ENCODE assay signal across 9 cellular contexts in genomic region chr22:25060522-25061071, GRCh38.
DNase-seq lines count a peak whose midpoint lies in the region; ATAC-seq lines count a peak whose summit lies in the region.
"Had no signal": no experiment of that assay in that cellular context is flagged by ENCODE, and none has a peak within 500 bp of the region (broad histone marks: within the 10 kb centered on the region; RNA-seq: fewer than 3 reads in every experiment).

No MANE protein-coding gene starts in this region.

- no peaks in the 10 kb centered on the region for H3K36me3 Mint-ChIP-seq in activated CD4-positive, alpha-beta T cell treated with anti-CD3 and anti-CD28 coated beads for 36 hours (ENCODE audit: low read depth)
- no peaks in the 10 kb centered on the region for H3K36me3 Mint-ChIP-seq in activated CD4-positive, alpha-beta memory T cell treated with anti-CD3 and anti-CD28 coated beads for 36 hours

- H3K27ac Mint-ChIP-seq in activated CD4-positive, alpha-beta T cell treated with anti-CD3 and anti-CD28 coated beads for 36 hours, result peak overlapping the region; percentile 90
- H3K27ac Mint-ChIP-seq in activated CD4-positive, alpha-beta memory T cell treated with anti-CD3 and anti-CD28 coated beads for 36 hours, result peak overlapping the region; percentile 78

- POLR2A ChIA-PET in activated CD4-positive, alpha-beta T cell treated with anti-CD3 and anti-CD28 coated beads for 36 hours (lab: Charles Lee), result interaction anchor here (1.0 kb wide), 3 partner anchors 16 to 25 kb away, joined by 3 to 6 read pairs (median 4); no protein-coding TSS in a partner anchor
- POLR2A ChIA-PET in activated CD4-positive, alpha-beta memory T cell treated with anti-CD3 and anti-CD28 coated beads for 36 hours (lab: Charles Lee), result interaction anchor here (1.3 to 2.3 kb wide), 2 partner anchors 8 to 52 kb away, joined by 3 to 9 read pairs; no protein-coding TSS in a partner anchor

- no peaks in the 10 kb centered on the region for H3K27me3 Mint-ChIP-seq in activated CD4-positive, alpha-beta T cell treated with anti-CD3 and anti-CD28 coated beads for 36 hours
- H3K27me3 Mint-ChIP-seq in activated CD4-positive, alpha-beta memory T cell treated with anti-CD3 and anti-CD28 coated beads for 36 hours, result peaks cover 3% of the 10 kb centered on the region

- no peaks in the 10 kb centered on the region for H3K9me3 Mint-ChIP-seq in activated CD4-positive, alpha-beta T cell treated with anti-CD3 and anti-CD28 coated beads for 36 hours (ENCODE audit: low read depth)
- H3K9me3 Mint-ChIP-seq in activated CD4-positive, alpha-beta memory T cell treated with anti-CD3 and anti-CD28 coated beads for 36 hours, result no peaks in the 10 kb centered on the region

- intact Hi-C loops in activated CD4-positive, alpha-beta T cell treated with anti-CD3 and anti-CD28 coated beads for 36 hours (cut with DNase I, micrococcal nuclease), result loop anchor here (1.0 to 2.0 kb wide), 7 partner anchors 8 to 506 kb away; partner anchors contain the start of genes GUCD1 (in 1 of the 2) and SNRPD3 (in 1 of the 2)
- intact Hi-C loops in activated CD4-positive, alpha-beta memory T cell treated with anti-CD3 and anti-CD28 coated beads for 36 hours (cut with micrococcal nuclease), result loop anchor here (1.0 to 5.0 kb wide), 4 partner anchors 8 to 677 kb away; no protein-coding TSS in a partner anchor

- DNase-seq in activated CD4-positive, alpha-beta T cell treated with anti-CD3 and anti-CD28 coated beads for 36 hours, result peak; percentile 79
- DNase-seq in activated CD4-positive, alpha-beta T cell treated with anti-CD3 and anti-CD28 coated beads for 1 hour, result no peak
- peak; percentile 80 for DNase-seq in activated CD4-positive, alpha-beta memory T cell treated with anti-CD3 and anti-CD28 coated beads for 36 hours
- no peak for DNase-seq in epithelial cell of prostate (ENCODE audit: low read depth, low spot score)
- DNase-seq in stimulated activated naive CD4-positive, alpha-beta T cell treated with Interleukin-2 at 50 U/mL for 16 hours (lab: John Stamatoyannopoulos, UW), result peak; percentile 41
- no peak for DNase-seq in T1000 (lab: John Stamatoyannopoulos, UW)
- DNase-seq in NCI-H1417 (lab: John Stamatoyannopoulos, UW), result no peak
- DNase-seq: ACHN had no signal

- ATAC-seq in activated CD4-positive, alpha-beta T cell treated with anti-CD3 and anti-CD28 coated beads for 36 hours, result peak; percentile 82
- no peak for ATAC-seq in GM21737 (IDR thresholded peaks at IDR 0.05; ENCODE audit: unreplicated experiment)

- peak overlapping the region; percentile 56 for H3K27ac ChIP-seq in epithelial cell of prostate

- CTCF ChIA-PET in activated CD4-positive, alpha-beta T cell treated with anti-CD3 and anti-CD28 coated beads for 36 hours (lab: Charles Lee), result interaction anchor here (0.5 to 2.3 kb wide), 15 partner anchors 8 to 135 kb away, joined by 3 to 14 read pairs (median 4); no protein-coding TSS in a partner anchor
- CTCF ChIA-PET in activated CD4-positive, alpha-beta memory T cell treated with anti-CD3 and anti-CD28 coated beads for 36 hours (lab: Charles Lee), result interaction anchor here (0.6 to 5.9 kb wide), 15 partner anchors 9 to 259 kb away, joined by 3 to 48 read pairs (median 6); partner anchors contain the start of gene KIAA1671

- peaks cover 67% of the 10 kb centered on the region for H3K4me1 Mint-ChIP-seq in activated CD4-positive, alpha-beta T cell treated with anti-CD3 and anti-CD28 coated beads for 36 hours
- H3K4me1 Mint-ChIP-seq in activated CD4-positive, alpha-beta memory T cell treated with anti-CD3 and anti-CD28 coated beads for 36 hours (ENCODE audit: low read depth), result peaks cover 50% of the 10 kb centered on the region

- H3K4me3 Mint-ChIP-seq in activated CD4-positive, alpha-beta T cell treated with anti-CD3 and anti-CD28 coated beads for 36 hours, result peak overlapping the region; percentile 41
- H3K4me3 Mint-ChIP-seq in activated CD4-positive, alpha-beta memory T cell treated with anti-CD3 and anti-CD28 coated beads for 36 hours, result no peak overlapping the region

Comparison
In these comparisons a context has a peak if more than half of its experiments do, and no peak if none do; other contexts are left out.
1. DNase-seq: peak in activated CD4-positive, alpha-beta T cell treated with anti-CD3 and anti-CD28 coated beads for 36 hours (single experiment), activated CD4-positive, alpha-beta memory T cell treated with anti-CD3 and anti-CD28 coated beads for 36 hours (single experiment) and stimulated activated naive CD4-positive, alpha-beta T cell treated with Interleukin-2 at 50 U/mL for 16 hours (single experiment); none in activated CD4-positive, alpha-beta T cell treated with anti-CD3 and anti-CD28 coated beads for 1 hour (single experiment), epithelial cell of prostate (single experiment), T1000 (single experiment) and NCI-H1417 (0 of 3).